ENCODE assay signal across 12 cellular contexts in genomic region chr5:127011961-127012644, GRCh38. TPM values are rescaled to one million over a fixed set of nuclear protein-coding genes. Genes with fewer than 3 reads are reported as not detected.
DNase-seq lines count a peak whose midpoint lies in the region; ATAC-seq and TF ChIP-seq lines count a peak whose summit lies in the region.
"Had no signal": no experiment of that assay in that cellular context is flagged by ENCODE, and none has a peak within 500 bp of the region (broad histone marks: within the 10 kb centered on the region; RNA-seq: fewer than 3 reads in every experiment).

No MANE protein-coding gene starts in this region.

- H3K9ac ChIP-seq in MM.1S (ENCODE audit: low read length) (no peak overlapping the region), smooth muscle cell (ENCODE audit: low read depth) (no peak overlapping the region)

- H3K4me1 ChIP-seq in MM.1S (ENCODE audit: low read length): peaks cover 10% of the 10 kb centered on the region
- peaks cover 3% of the 10 kb centered on the region for H3K4me1 ChIP-seq in smooth muscle cell (ENCODE audit: low read depth)
- no peaks in the 10 kb centered on the region for H3K4me1 ChIP-seq in upper lobe of right lung
- H3K4me1 ChIP-seq: colonic mucosa had no signal

- H3F3A ChIP-seq in MM.1S (ENCODE audit: insufficient read depth, low read length) (no peaks in the 10 kb centered on the region), smooth muscle cell (ENCODE audit: low read depth) (no peaks in the 10 kb centered on the region)

- H3K79me2 ChIP-seq in MM.1S (ENCODE audit: low read length): peaks cover 38% of the 10 kb centered on the region
- H3K79me2 ChIP-seq in smooth muscle cell (ENCODE audit: low read depth): peaks cover 12% of the 10 kb centered on the region

- H4K20me1 ChIP-seq in MM.1S (ENCODE audit: insufficient read depth, low read length): no peaks in the 10 kb centered on the region
- H4K20me1 ChIP-seq in smooth muscle cell (ENCODE audit: low read depth): no peaks in the 10 kb centered on the region

- H3K27ac ChIP-seq in MM.1S (ENCODE audit: low read length): no peak overlapping the region
- peak overlapping the region; percentile 64 for H3K27ac ChIP-seq in smooth muscle cell (ENCODE audit: low read depth)
- H3K27ac ChIP-seq in upper lobe of right lung: no peak overlapping the region
- H3K27ac ChIP-seq: 22Rv1, colonic mucosa had no signal

- intact Hi-C loops in upper lobe of right lung (cut with DNase I): no loop called here

- no peaks in the 10 kb centered on the region for H3K9me3 ChIP-seq in MM.1S (replicated peaks; ENCODE audit: insufficient read depth, low read length)
- no peaks in the 10 kb centered on the region for H3K9me3 ChIP-seq in smooth muscle cell (replicated peaks; ENCODE audit: low read depth)
- H3K9me3 ChIP-seq in upper lobe of right lung: no peaks in the 10 kb centered on the region
- H3K9me3 ChIP-seq: colonic mucosa had no signal

- H2AFZ ChIP-seq in MM.1S (ENCODE audit: low read length) (no peak overlapping the region), smooth muscle cell (ENCODE audit: low read depth) (no peak overlapping the region)

- 70% methylated on average over 2 of the region's 2 CpGs for WGBS in smooth muscle cell (ENCODE audit: low lambda C conversion rate)

- no peak for DNase-seq in activated CD4-positive, CD25-positive, alpha-beta regulatory T cell (lab: John Stamatoyannopoulos, UW)
- DNase-seq in MM.1S: peak; percentile 15
- no peak for DNase-seq in smooth muscle cell (lab: John Stamatoyannopoulos, UW; ENCODE audit: unreplicated experiment)
- DNase-seq in stimulated activated CD4-positive, alpha-beta T cell treated with anti-CD3 and anti-CD28 coated beads, Interleukin-2, amount 100 ng/mL, for 24 hours: no peak
- DNase-seq in upper lobe of right lung: no peak
- DNase-seq in globus pallidus (ENCODE audit: low spot score): no peak
- DNase-seq: colonic mucosa, kidney, NCI-H2081 had no signal

- no peaks in the 10 kb centered on the region for H3K36me3 ChIP-seq in MM.1S (replicated peaks; ENCODE audit: insufficient read depth, low read length)
- no peaks in the 10 kb centered on the region for H3K36me3 ChIP-seq in smooth muscle cell (ENCODE audit: low read depth)
- H3K36me3 ChIP-seq in upper lobe of right lung: no peaks in the 10 kb centered on the region
- H3K36me3 ChIP-seq: colonic mucosa had no signal

- TF ChIP-seq CTCF in MM.1S (IDR thresholded peaks at IDR 0.05; ENCODE audit: low read length): no peak
- no peak for TF ChIP-seq CTCF in smooth muscle cell (IDR thresholded peaks at IDR 0.05; ENCODE audit: borderline replicate concordance, insufficient read depth, poor library complexity, severe bottlenecking)
- no peak for TF ChIP-seq CTCF in upper lobe of right lung (IDR thresholded peaks at IDR 0.05)

- no peak overlapping the region for H3K4me3 ChIP-seq in MM.1S (ENCODE audit: low read length)
- H3K4me3 ChIP-seq in smooth muscle cell: no peak overlapping the region
- H3K4me3 ChIP-seq in upper lobe of right lung: no peak overlapping the region
- H3K4me3 ChIP-seq: colonic mucosa had no signal

- no peaks in the 10 kb centered on the region for H3K9me2 ChIP-seq in MM.1S (replicated peaks; ENCODE audit: insufficient read depth, low read length)

- H3K4me2 ChIP-seq in MM.1S (ENCODE audit: low read depth, low read length): no peak overlapping the region
- peak overlapping the region; percentile 56 for H3K4me2 ChIP-seq in smooth muscle cell

- peak; percentile 44 to 68 for ATAC-seq in activated CD4-positive, CD25-positive, alpha-beta regulatory T cell treated with anti-CD3 and anti-CD28 coated beads, Interleukin-2, amount 50 U/mL, for 24 hours
- ATAC-seq in HG02759 (IDR thresholded peaks at IDR 0.05; ENCODE audit: unreplicated experiment) (peak; percentile 73), upper lobe of right lung (no peak)

- no peaks in the 10 kb centered on the region for H3K27me3 ChIP-seq in MM.1S (replicated peaks; ENCODE audit: insufficient read depth, low read length)
- H3K27me3 ChIP-seq in smooth muscle cell (ENCODE audit: low read depth): no peaks in the 10 kb centered on the region
- H3K27me3 ChIP-seq in upper lobe of right lung: no peaks in the 10 kb centered on the region
- H3K27me3 ChIP-seq: colonic mucosa had no signal

RNA-seq across cellular contexts. Expression of gene MARCHF3, which starts 18.3 kb away (rescaled TPM):
- 6.7 and 30.8 TPM in 2 replicates for total RNA-seq in smooth muscle cell
- 16.8 and 17.8 TPM in 2 replicates for polyA plus RNA-seq in smooth muscle cell
- total RNA-seq in upper lobe of right lung: 11.1 TPM
